Comparison of ENCODE assay signal across 15 cellular contexts in genomic region chr1:15432327-15432726, GRCh38. TPM values are rescaled to one million over a fixed set of nuclear protein-coding genes. Genes with fewer than 3 reads are reported as not detected.
DNase-seq lines count a peak whose midpoint lies in the region; ATAC-seq and TF ChIP-seq lines count a peak whose summit lies in the region.
"Had no signal": no experiment of that assay in that cellular context is flagged by ENCODE, and none has a peak within 500 bp of the region (broad histone marks: within the 10 kb centered on the region; RNA-seq: fewer than 3 reads in every experiment).

No MANE protein-coding gene starts in this region.

- no peak for ATAC-seq in GM18520 (IDR thresholded peaks at IDR 0.05; ENCODE audit: unreplicated experiment)
- ATAC-seq: upper lobe of right lung had no signal

- H3K36me3 Mint-ChIP-seq in dendritic cell treated with granulocyte-macrophage colony-stimulating factor and Interleukin-4, amounts not matched to agents 40 ng/mL and 50 ng/mL, for 4 days (ENCODE audit: low read depth) = peaks cover 56% of the 10 kb centered on the region
- H3K36me3 Mint-ChIP-seq in progenitor cell of endocrine pancreas (ENCODE audit: insufficient read depth) = no peaks in the 10 kb centered on the region

- peak overlapping the region; percentile 67 for H3K27ac Mint-ChIP-seq in dendritic cell treated with granulocyte-macrophage colony-stimulating factor and Interleukin-4, amounts not matched to agents 40 ng/mL and 50 ng/mL, for 4 days
- H3K27ac Mint-ChIP-seq in progenitor cell of endocrine pancreas = peak overlapping the region; percentile 89

- H3K4me1 Mint-ChIP-seq in dendritic cell treated with granulocyte-macrophage colony-stimulating factor and Interleukin-4, amounts not matched to agents 40 ng/mL and 50 ng/mL, for 4 days (ENCODE audit: low read depth) = peaks cover 74% of the 10 kb centered on the region
- H3K4me1 Mint-ChIP-seq in progenitor cell of endocrine pancreas (ENCODE audit: low read depth) = peaks cover 5% of the 10 kb centered on the region

- no peak for TF ChIP-seq CTCF in progenitor cell of endocrine pancreas (IDR thresholded peaks at IDR 0.05; ENCODE audit: unreplicated experiment)

- intact Hi-C loops in dendritic cell treated with granulocyte-macrophage colony-stimulating factor and Interleukin-4, amounts not matched to agents 40 ng/mL and 50 ng/mL, for 4 days (cut with micrococcal nuclease) = loop anchor here (5.0 kb wide), 1 partner anchor 280 kb away; the partner anchor contains the start of gene TMEM51

- DNase-seq in DMS 273 treated with DMSO at 0.1 percent for 48 hours (lab: John Stamatoyannopoulos, UW) = peak; percentile 20
- peak; percentile 32 for DNase-seq in NCI-H1105 (lab: John Stamatoyannopoulos, UW)
- no peak for DNase-seq in progenitor cell of endocrine pancreas (ENCODE audit: low spot score, unreplicated experiment)
- no peak for DNase-seq in NCI-H1930 (lab: John Stamatoyannopoulos, UW)
- DNase-seq in CD1c-positive myeloid dendritic cell (ENCODE audit: extremely low spot score) = no peak
- DNase-seq: activated gamma-delta T cell treated with Interleukin-2 at 50 U/mL for 16 hours; CD4-positive, alpha-beta T cell; NCI-H2081; psoas muscle; stimulated activated CD4-positive, alpha-beta T cell treated with anti-CD3 and anti-CD28 coated beads, Interleukin-1b, Interleukin-23, amount 100 ng/mL, for 48 hours; stimulated activated CD8-positive, alpha-beta memory T cell treated with anti-CD3 and anti-CD28 coated beads, Interleukin-4, amount 100 ng/mL, for 48 hours; upper lobe of right lung had no signal

- no peaks in the 10 kb centered on the region for H3K9me3 Mint-ChIP-seq in dendritic cell treated with granulocyte-macrophage colony-stimulating factor and Interleukin-4, amounts not matched to agents 40 ng/mL and 50 ng/mL, for 4 days
- no peaks in the 10 kb centered on the region for H3K9me3 Mint-ChIP-seq in progenitor cell of endocrine pancreas (ENCODE audit: low read depth)
- H3K9me3 Mint-ChIP-seq: CD4-positive, alpha-beta T cell had no signal

- H3K27me3 Mint-ChIP-seq in dendritic cell treated with granulocyte-macrophage colony-stimulating factor and Interleukin-4, amounts not matched to agents 40 ng/mL and 50 ng/mL, for 4 days = peaks cover 6% of the 10 kb centered on the region
- H3K27me3 Mint-ChIP-seq in progenitor cell of endocrine pancreas = no peaks in the 10 kb centered on the region
- H3K27me3 Mint-ChIP-seq: CD4-positive, alpha-beta T cell had no signal

- no peak overlapping the region for H3K4me3 Mint-ChIP-seq in dendritic cell treated with granulocyte-macrophage colony-stimulating factor and Interleukin-4, amounts not matched to agents 40 ng/mL and 50 ng/mL, for 4 days
- no peak overlapping the region for H3K4me3 Mint-ChIP-seq in progenitor cell of endocrine pancreas (ENCODE audit: low read depth)
- H3K4me3 Mint-ChIP-seq: CD4-positive, alpha-beta T cell had no signal

RNA-seq across cellular contexts. Expression of gene CTRC, which starts 5.9 kb away (rescaled TPM):
- 0.57 and 0.87 TPM in 2 replicates for total RNA-seq in progenitor cell of endocrine pancreas
- total RNA-seq: G401 had no signal

RNA-seq across cellular contexts. Expression of gene EFHD2, which starts 22.6 kb away (rescaled TPM):
- 17.8 and 19.4 TPM in 2 replicates for total RNA-seq in progenitor cell of endocrine pancreas

RNA-seq across cellular contexts. Expression of gene CELA2A, which starts 24.2 kb away (rescaled TPM):
- total RNA-seq in progenitor cell of endocrine pancreas = not detected in 2 replicates
- total RNA-seq: CD4-positive, alpha-beta T cell; G401; upper lobe of right lung had no signal

RNA-seq across cellular contexts. Expression of gene CELA2B, which starts 43.6 kb away (rescaled TPM):
- not detected in 2 replicates for total RNA-seq in progenitor cell of endocrine pancreas
- total RNA-seq: CD4-positive, alpha-beta T cell; G401; upper lobe of right lung had no signal

Comparison
In these comparisons a context has a peak if more than half of its experiments do, and no peak if none do; other contexts are left out.
1. DNase-seq: peak in DMS 273 treated with DMSO at 0.1 percent for 48 hours (single experiment) and NCI-H1105 (single experiment); none in progenitor cell of endocrine pancreas (single experiment), NCI-H1930 (0 of 2) and CD1c-positive myeloid dendritic cell (single experiment).